ENCODE assay signal across 11 cellular contexts in the genomic region with DNA sequence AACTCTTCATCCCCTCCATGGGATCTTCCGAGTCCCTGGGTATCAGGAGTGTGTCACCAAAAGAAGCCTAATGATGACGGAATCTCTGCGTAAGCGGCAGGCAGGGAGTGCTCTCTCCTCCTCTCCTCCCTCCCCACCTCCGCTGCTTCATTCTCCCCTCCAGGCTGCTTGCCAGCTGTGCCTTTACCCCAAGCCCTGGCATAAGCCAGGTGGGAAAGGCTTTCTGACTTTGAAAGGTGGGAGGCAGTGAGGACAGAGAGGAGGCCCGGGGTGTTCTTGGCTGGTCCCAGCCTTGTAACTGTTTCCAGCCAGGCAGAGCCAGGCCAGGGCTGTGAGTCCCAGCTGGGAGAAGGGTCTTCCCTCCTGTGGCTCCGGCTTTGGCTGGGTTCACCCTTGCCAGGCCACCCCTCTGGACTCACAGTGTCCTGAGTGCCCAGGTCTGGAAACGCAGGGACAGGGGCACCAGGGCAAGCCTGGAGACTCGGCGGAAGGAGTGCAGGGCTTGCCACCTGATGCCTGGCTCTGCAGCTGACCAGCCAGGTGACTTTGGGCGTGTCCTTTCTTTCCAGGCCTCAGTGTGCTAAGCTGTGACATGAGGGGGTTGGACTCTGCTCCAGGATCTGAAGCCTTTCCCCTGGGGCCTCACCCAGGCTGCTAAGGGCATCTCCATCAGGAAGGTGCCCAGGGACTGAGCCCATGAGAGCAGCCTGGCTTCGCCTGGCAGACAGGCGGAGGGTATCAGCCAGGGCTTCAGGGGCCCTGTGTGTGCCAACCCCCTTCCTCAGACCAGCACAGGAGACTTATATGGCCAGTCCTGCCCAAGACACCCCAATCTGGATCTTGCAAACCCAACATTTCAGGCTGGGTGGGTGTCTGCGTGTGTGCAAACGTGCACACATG. TPM values are rescaled to one million over a fixed set of nuclear protein-coding genes. Genes with fewer than 3 reads are reported as not detected.
DNase-seq lines count a peak whose midpoint lies in the region; ATAC-seq, FAIRE-seq and TF ChIP-seq lines count a peak whose summit lies in the region.
"Had no signal": no experiment of that assay in that cellular context is flagged by ENCODE, and none has a peak within 500 bp of the region (broad histone marks: within the 10 kb centered on the region; RNA-seq: fewer than 3 reads in every experiment).

No MANE protein-coding gene starts in this region.

- TF ChIP-seq RAD21 in HCT116 (IDR thresholded peaks at IDR 0.05; ENCODE audit: low read depth) = no peak

- DNase-seq in HCT116 (ENCODE audit: low read depth, low spot score) (no peak), NCI-H510A treated with DMSO at 0.1 percent for 48 hours (lab: John Stamatoyannopoulos, UW) (peak; percentile 47), pancreas (peak in 1 of 6 donors; percentile 69), NCI-H2029 (lab: John Stamatoyannopoulos, UW) (no peak), SJCRH30 (no peak)
- no peak for DNase-seq in activated CD4-positive, CD25-positive, alpha-beta regulatory T cell (lab: John Stamatoyannopoulos, UW)
- DNase-seq: occipital lobe had no signal

- ATAC-seq in HCT116 (peak; percentile 31), esophagus mucosa (peak; percentile 27), pancreas (peak in 1 of 4 donors; percentile 4)

- no peak overlapping the region for H2AFZ ChIP-seq in HCT116 (ENCODE audit: low read depth, low read length, poor library complexity, severe bottlenecking)

- intact Hi-C loops in HCT116 (cut with micrococcal nuclease) (loop anchor here (1.0 kb wide), 2 partner anchors 139 to 165 kb away; no protein-coding TSS in a partner anchor), pancreas (cut with DNase I) (loop anchor here in 1 of 3 donors (10.0 kb wide), 1 partner anchor 135 kb away; no protein-coding TSS in a partner anchor)

- no peak overlapping the region for H3K4me2 ChIP-seq in HCT116 (ENCODE audit: low read length)

- H3K27ac ChIP-seq in HCT116 (ENCODE audit: low read depth, low read length) (no peak overlapping the region; the same call in 1 of the 2 replicates), pancreas (peak overlapping the region; percentile 32 to 77 (median 62)), SJCRH30 (no peak overlapping the region)
- H3K27ac ChIP-seq: cardiac muscle cell, suprapubic skin had no signal

- no TSS peak for BruUV-seq in HCT116 (replicated peaks; lab: Mats Ljungman, UMichigan)

- H3K9me3 ChIP-seq in HCT116 (ENCODE audit: control insufficient read depth in 1 of 2, insufficient read depth in 1 of 2, low read depth in 1 of 2, low read length in 2 of 2) (no peaks in the 10 kb centered on the region), pancreas (no peaks in the 10 kb centered on the region), SJCRH30 (replicated peaks) (no peaks in the 10 kb centered on the region)
- H3K9me3 ChIP-seq: suprapubic skin had no signal

- TF ChIP-seq CTCF in HCT116 (IDR thresholded peaks at IDR 0.05 in 2 of 3, conservative IDR thresholded peaks at IDR 0.05 in 1 of 3; ENCODE audit: borderline replicate concordance in 1 of 3, insufficient read depth in 1 of 3, low read depth in 2 of 3, low read length in 2 of 3) = no peak
- TF ChIP-seq CTCF in pancreas (IDR thresholded peaks at IDR 0.05) = no peak

- H4K20me1 ChIP-seq in HCT116 (ENCODE audit: insufficient read depth) = no peaks in the 10 kb centered on the region

- WGBS in pancreas, 2 donors = 92 to 96% methylated on average over 15 of the region's 15 CpGs

- H3K36me3 ChIP-seq in HCT116 (ENCODE audit: control insufficient read depth in 1 of 2, insufficient read depth in 2 of 2, low read length in 2 of 2) (no peaks in the 10 kb centered on the region), pancreas (no peaks in the 10 kb centered on the region), SJCRH30 (no peaks in the 10 kb centered on the region)
- H3K36me3 ChIP-seq: cardiac muscle cell, suprapubic skin had no signal

- CTCF ChIA-PET in HCT116 (lab: Charles Lee) = interaction anchor here (1.5 to 2.0 kb wide), 4 partner anchors 14 to 165 kb away, joined by 4 to 19 read pairs (median 8); no protein-coding TSS in a partner anchor

- TF ChIP-seq POLR2A in HCT116 (IDR thresholded peaks at IDR 0.05; ENCODE audit: borderline replicate concordance, extremely low read depth, insufficient read depth, insufficient read length) = no peak

- no peaks in the 10 kb centered on the region for H3K9me2 ChIP-seq in HCT116 (ENCODE audit: insufficient read depth)

- no peak overlapping the region for H3K4me3 ChIP-seq in HCT116 (replicated peaks in 1 of 2; ENCODE audit: low read depth in 1 of 2, low read length in 2 of 2)
- no peak overlapping the region for H3K4me3 ChIP-seq in pancreas
- no peak overlapping the region for H3K4me3 ChIP-seq in SJCRH30
- H3K4me3 ChIP-seq: cardiac muscle cell, GM12878, suprapubic skin had no signal

- H3K9ac ChIP-seq in HCT116 (ENCODE audit: low read length) = no peak overlapping the region

- POLR2A ChIA-PET in HCT116 (lab: Charles Lee) = no interaction called here

- RAD21 ChIA-PET in HCT116 (lab: Charles Lee; ENCODE audit: low non-redundant PET in 1 of 2, low total read pairs in 2 of 2, uncharacterized antibody in 2 of 2, unreplicated experiment in 2 of 2) = interaction anchor here (0.9 to 2.0 kb wide), 3 partner anchors 138 to 165 kb away, joined by 3 to 4 read pairs (median 4); no protein-coding TSS in a partner anchor

- H3K79me2 ChIP-seq in HCT116 (ENCODE audit: insufficient read depth, low read length) = no peaks in the 10 kb centered on the region

- no peaks in the 10 kb centered on the region for H3K27me3 ChIP-seq in HCT116 (ENCODE audit: insufficient read depth, low read length)
- H3K27me3 ChIP-seq in pancreas = no peaks in the 10 kb centered on the region
- peaks cover 8% of the 10 kb centered on the region; the same call in 1 of the 2 replicates for H3K27me3 ChIP-seq in SJCRH30
- H3K27me3 ChIP-seq: cardiac muscle cell, suprapubic skin had no signal

- H3K4me1 ChIP-seq in HCT116 (ENCODE audit: control insufficient read depth in 1 of 2, insufficient read depth in 2 of 2, low read length in 2 of 2) (peaks cover 10 to 26% of the 10 kb centered on the region in 2 experiments; a peak in 3 of 4 replicates), pancreas (peaks cover 5 to 16% (median 15%) of the 10 kb centered on the region in 3 donors), SJCRH30 (peaks cover 6% of the 10 kb centered on the region)

- no peak for FAIRE-seq in pancreas (lab: Jason Lieb, UNC)
- FAIRE-seq: GM12878 had no signal

TF ChIP-seq in HCT116, 20 proteins besides CTCF, POLR2A, EP300 and RAD21:
- TF ChIP-seq SP1 (IDR thresholded peaks at IDR 0.05; ENCODE audit: low read depth) (no peak), JUND (IDR thresholded peaks at IDR 0.05) (no peak), FOSL1 (IDR thresholded peaks at IDR 0.05; ENCODE audit: low read depth) (no peak)

RNA-seq across cellular contexts. Expression of a gene that starts 32.7 kb away (rescaled TPM):
- 111 TPM for total RNA-seq in HCT116 (2021; ENCODE audit: unreplicated experiment)
- 173 and 207 TPM in 2 replicates for polyA plus RNA-seq in HCT116 (2012)
- 13.7 TPM for total RNA-seq in esophagus mucosa
- 10 to 100 TPM; 24.3 to 32.7 (median 26.8) TPM for total RNA-seq in pancreas
- 10 to 100 TPM; 22.1 to 27.3 TPM for polyA plus RNA-seq in pancreas
- total RNA-seq in SJCRH30 (2014; rRNA removed; shearing (Covaris generic)) = 51.7 and 52.4 TPM in 2 replicates

Comparison
In these comparisons a context has a peak if more than half of its experiments do, and no peak if none do; other contexts are left out.
1. H3K27ac ChIP-seq: peak in pancreas (4 of 4); none in HCT116 (single experiment) and SJCRH30 (single experiment).